9 cellular contexts compared by ENCODE assay signal in the genomic region with DNA sequence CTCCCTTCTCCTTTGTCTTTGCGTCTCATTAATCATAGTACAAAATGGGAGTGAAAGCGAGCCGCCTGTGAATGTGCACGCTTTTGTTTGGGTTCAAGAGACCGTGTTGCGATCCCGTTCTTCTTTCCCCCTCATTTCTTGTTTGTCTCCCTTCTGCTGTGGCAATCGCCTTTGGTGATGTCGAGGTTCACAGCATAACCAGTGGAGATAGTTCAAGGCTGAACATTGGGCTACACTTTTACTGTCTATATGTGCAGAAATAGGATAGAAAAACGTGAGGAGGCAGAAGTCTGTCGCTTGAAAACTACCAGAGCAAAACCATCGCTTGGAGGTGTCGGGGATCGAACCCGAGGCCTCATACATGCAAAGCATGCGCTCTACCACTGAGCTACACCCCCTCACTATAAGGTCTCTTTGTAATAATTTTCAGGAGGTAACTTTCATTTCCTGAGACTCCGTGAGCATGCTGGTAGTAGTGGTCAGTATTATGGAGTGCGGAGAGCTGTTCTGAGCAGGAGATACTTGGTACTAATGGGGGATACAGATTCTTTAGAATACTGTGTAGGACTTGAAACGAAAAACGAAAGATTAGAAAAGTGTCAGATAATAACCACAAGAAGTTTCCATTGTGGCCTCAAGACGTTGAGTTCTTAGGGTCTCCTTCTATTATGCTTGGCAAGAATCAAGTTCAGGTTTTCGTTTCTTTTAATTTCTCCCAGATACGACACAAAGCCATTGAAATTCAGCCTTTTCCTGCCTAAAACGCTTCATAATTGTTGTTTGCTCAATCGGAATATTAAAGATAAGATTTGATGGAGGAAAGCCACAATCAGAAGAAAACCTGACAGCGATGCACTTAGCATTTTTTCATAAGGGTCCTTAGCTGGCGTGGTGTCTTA.
A peak's percentile ranks its signal among the peaks of the same experiment; 100 is the strongest.
DNase-seq lines count a peak whose midpoint lies in the region; ATAC-seq and TF ChIP-seq lines count a peak whose summit lies in the region.
"Had no signal": no experiment of that assay in that cellular context is flagged by ENCODE, and none has a peak within 500 bp of the region (broad histone marks: within the 10 kb centered on the region; RNA-seq: fewer than 3 reads in every experiment).

No MANE protein-coding gene starts in this region.

- DNase-seq in natural killer cell treated with Interleukin-12 subunit alpha and Interleukin-12 subunit beta and Interleukin-15 and Interleukin-18, amount 100 ng/mL, for 72 hours (ENCODE audit: low spot score) = no peak
- no peak for DNase-seq in natural killer cell
- DNase-seq in NCI-H146 treated with DMSO at 0.1 percent for 48 hours (lab: John Stamatoyannopoulos, UW; ENCODE audit: unreplicated experiment) = peak; percentile 18
- DNase-seq in astrocyte of the cerebellum (ENCODE audit: low read depth) = no peak
- no peak for DNase-seq in retinal pigment epithelial cell (ENCODE audit: low read depth)
- DNase-seq in activated effector memory CD4-positive, alpha-beta T cell treated with Interleukin-2 at 50 U/mL for 16 hours = no peak
- DNase-seq in anterior cingulate cortex (lab: John Stamatoyannopoulos, UW) = no peak

- H3K4me3 ChIP-seq in astrocyte of the cerebellum (ENCODE audit: low read depth, low read length) = peak overlapping the region; percentile 15
- peak overlapping the region; percentile 8 for H3K4me3 ChIP-seq in retinal pigment epithelial cell (ENCODE audit: low read length)

- peak overlapping the region in 1 of 2 donors; percentile 63 for H3K27ac Mint-ChIP-seq in natural killer cell treated with Interleukin-12 subunit alpha and Interleukin-12 subunit beta and Interleukin-15 and Interleukin-18, amount 100 ng/mL, for 72 hours
- no peak overlapping the region for H3K27ac Mint-ChIP-seq in natural killer cell
- H3K27ac Mint-ChIP-seq: dendritic cell treated with granulocyte-macrophage colony-stimulating factor and Interleukin-4, amounts not matched to agents 40 ng/mL and 50 ng/mL, for 4 days had no signal

- peaks cover 18% of the 10 kb centered on the region for H3K36me3 Mint-ChIP-seq in natural killer cell treated with Interleukin-12 subunit alpha and Interleukin-12 subunit beta and Interleukin-15 and Interleukin-18, amount 100 ng/mL, for 72 hours
- peaks cover 21% of the 10 kb centered on the region for H3K36me3 Mint-ChIP-seq in natural killer cell

- intact Hi-C loops in natural killer cell (cut with micrococcal nuclease) = loop anchor here (10.0 kb wide), 1 partner anchor 82 kb away; no protein-coding TSS in a partner anchor

- peak; percentile 60 to 89 for ATAC-seq in natural killer cell treated with Interleukin-12 subunit alpha and Interleukin-12 subunit beta and Interleukin-15 and Interleukin-18, amount 100 ng/mL, for 72 hours
- no peak for ATAC-seq in natural killer cell
- ATAC-seq in HG03520 (IDR thresholded peaks at IDR 0.05; ENCODE audit: unreplicated experiment) = no peak

- TF ChIP-seq CTCF in natural killer cell (IDR thresholded peaks at IDR 0.05) (no peak), astrocyte of the cerebellum (IDR thresholded peaks at IDR 0.05; ENCODE audit: low read depth, low read length, missing control alignments) (no peak), retinal pigment epithelial cell (conservative IDR thresholded peaks at IDR 0.05; ENCODE audit: low read depth, low read length) (no peak)

- H3K9me3 Mint-ChIP-seq in natural killer cell treated with Interleukin-12 subunit alpha and Interleukin-12 subunit beta and Interleukin-15 and Interleukin-18, amount 100 ng/mL, for 72 hours = peaks cover 10% of the 10 kb centered on the region
- peaks cover 0 to 5% of the 10 kb centered on the region in 2 donors for H3K9me3 Mint-ChIP-seq in natural killer cell
- H3K9me3 Mint-ChIP-seq: dendritic cell treated with granulocyte-macrophage colony-stimulating factor and Interleukin-4, amounts not matched to agents 40 ng/mL and 50 ng/mL, for 4 days had no signal

- in situ Hi-C loops in astrocyte of the cerebellum (cut with HindIII; ENCODE audit: low sequenced_read_pairs) = no loop called here

- H3K4me3 Mint-ChIP-seq in natural killer cell treated with Interleukin-12 subunit alpha and Interleukin-12 subunit beta and Interleukin-15 and Interleukin-18, amount 100 ng/mL, for 72 hours = peak overlapping the region; percentile 49
- no peak overlapping the region for H3K4me3 Mint-ChIP-seq in natural killer cell
- H3K4me3 Mint-ChIP-seq: dendritic cell treated with granulocyte-macrophage colony-stimulating factor and Interleukin-4, amounts not matched to agents 40 ng/mL and 50 ng/mL, for 4 days had no signal

- peaks cover 62 to 83% of the 10 kb centered on the region in 2 donors for H3K27me3 Mint-ChIP-seq in natural killer cell treated with Interleukin-12 subunit alpha and Interleukin-12 subunit beta and Interleukin-15 and Interleukin-18, amount 100 ng/mL, for 72 hours
- peaks cover 71 to 79% of the 10 kb centered on the region in 2 donors for H3K27me3 Mint-ChIP-seq in natural killer cell (ENCODE audit: low read depth in 2 of 2)

- H3K4me1 Mint-ChIP-seq in natural killer cell treated with Interleukin-12 subunit alpha and Interleukin-12 subunit beta and Interleukin-15 and Interleukin-18, amount 100 ng/mL, for 72 hours (ENCODE audit: low read depth in 2 of 2) = peaks cover 5 to 14% of the 10 kb centered on the region in 2 donors
- H3K4me1 Mint-ChIP-seq in natural killer cell = peaks cover 0 to 16% of the 10 kb centered on the region in 2 donors

Comparison
In these comparisons a context has a peak if more than half of its experiments do, and no peak if none do; other contexts are left out.
1. ATAC-seq: peak in natural killer cell treated with Interleukin-12 subunit alpha and Interleukin-12 subunit beta and Interleukin-15 and Interleukin-18, amount 100 ng/mL, for 72 hours (2 of 2); none in natural killer cell (0 of 3) and HG03520 (single experiment).